18 cellular contexts compared by ENCODE assay signal in the genomic region with DNA sequence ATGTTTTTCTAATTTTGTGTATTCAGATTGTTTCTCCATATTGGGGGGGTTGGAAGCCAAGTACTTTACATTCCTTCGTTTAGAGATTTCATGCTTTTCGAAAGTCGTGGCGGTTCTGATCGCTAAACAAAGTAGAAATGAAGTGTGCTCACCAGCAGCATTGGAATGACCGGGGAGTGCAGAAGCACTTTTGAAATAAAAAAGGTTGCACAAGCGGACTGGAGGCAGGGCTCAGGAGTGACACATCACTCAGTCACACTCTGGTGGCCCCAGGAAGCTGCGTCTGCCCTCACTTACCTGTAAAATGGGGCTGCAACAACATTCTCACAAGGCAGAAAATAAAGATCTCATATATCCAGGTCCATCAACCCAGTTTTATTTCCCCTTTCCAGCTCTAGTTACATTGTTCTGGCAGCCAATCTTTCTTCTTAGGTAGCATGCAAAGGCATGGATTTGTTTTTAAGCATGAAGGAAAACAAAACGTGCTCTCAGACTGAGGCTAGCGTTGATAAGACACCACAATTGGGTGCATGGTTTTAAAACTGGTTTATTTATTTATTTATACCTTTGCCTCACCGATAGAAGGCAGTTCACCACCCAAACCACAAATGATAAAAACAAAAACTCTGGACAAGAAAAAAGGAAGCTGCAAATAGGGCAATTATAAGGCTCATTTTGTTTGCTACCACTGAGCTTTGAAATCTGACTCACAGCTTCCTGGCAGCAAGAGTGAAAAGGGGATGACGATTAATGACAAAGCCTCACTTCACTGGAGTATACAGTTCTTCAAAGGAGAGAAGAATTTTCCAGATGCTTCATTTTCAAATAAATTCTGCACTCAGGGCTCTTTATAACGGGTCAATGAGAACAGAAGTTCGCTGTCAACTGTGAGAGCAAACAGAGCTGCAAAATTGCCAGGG.
DNase-seq lines count a peak whose midpoint lies in the region; ATAC-seq, FAIRE-seq and TF ChIP-seq lines count a peak whose summit lies in the region.
"Had no signal": no experiment of that assay in that cellular context is flagged by ENCODE, and none has a peak within 500 bp of the region (broad histone marks: within the 10 kb centered on the region; RNA-seq: fewer than 3 reads in every experiment).

No MANE protein-coding gene starts in this region.

- no peak for TF ChIP-seq RAD21 in HepG2 (CRISPR knock-in tag; IDR thresholded peaks at IDR 0.05)

- H3K27ac ChIP-seq in astrocyte (ENCODE audit: low read depth, low read length) (no peak overlapping the region), HepG2 (ENCODE audit: extremely low read length, insufficient read depth, low read length) (no peak overlapping the region)
- H3K27ac ChIP-seq: A549 had no signal

- CTCF ChIA-PET in HepG2 (lab: Yijun Ruan, JAX; ENCODE audit: low intra/inter-chr PET ratio, low total read pairs) = no interaction called here

- H3K9me3 ChIP-seq in astrocyte (ENCODE audit: insufficient read depth, low read depth, low read length) = no peaks in the 10 kb centered on the region
- no peaks in the 10 kb centered on the region for H3K9me3 ChIP-seq in HepG2 (ENCODE audit: low read length)
- H3K9me3 ChIP-seq: A549 had no signal

- BruUV-seq in HepG2 (replicated peaks; lab: Mats Ljungman, UMichigan) = no TSS peak

- in situ Hi-C loops in HepG2 (cut with HindIII; ENCODE audit: extremely low pct_ligation_motif_present, low pct_unique_long_range_greater_than_20kb) = no loop called here

- H3K27ac Mint-ChIP-seq in astrocyte (ENCODE audit: unreplicated experiment) = no peak overlapping the region
- H3K27ac Mint-ChIP-seq: activated CD4-positive, alpha-beta memory T cell treated with anti-CD3 and anti-CD28 coated beads, Interleukin-2, amount 10 ng/mL, durations not matched to agents 7 days and 5 days; CD8-positive, alpha-beta memory T cell; natural killer cell treated with Interleukin-12 subunit alpha and Interleukin-12 subunit beta and Interleukin-15 and Interleukin-18, amount 100 ng/mL, for 72 hours had no signal

- no peaks in the 10 kb centered on the region for H3K36me3 Mint-ChIP-seq in astrocyte (ENCODE audit: low read depth, unreplicated experiment)
- H3K36me3 Mint-ChIP-seq: natural killer cell treated with Interleukin-12 subunit alpha and Interleukin-12 subunit beta and Interleukin-15 and Interleukin-18, amount 100 ng/mL, for 72 hours had no signal

- no peak for TF ChIP-seq EP300 in HepG2 (IDR thresholded peaks at IDR 0.05; ENCODE audit: low read depth in 2 of 2, low read length in 2 of 2)
- TF ChIP-seq EP300 in HepG2 (CRISPR knock-in tag; IDR thresholded peaks at IDR 0.05; ENCODE audit: borderline replicate concordance) = no peak

- TF ChIP-seq CTCF in astrocyte (IDR thresholded peaks at IDR 0.05; ENCODE audit: insufficient read depth, low read depth, low read length) (no peak), HepG2 (CRISPR knock-in tag; IDR thresholded peaks at IDR 0.05) (no peak)

- intact Hi-C loops in HepG2 (cut with micrococcal nuclease; ENCODE audit: unreplicated experiment) = no loop called here

- DNase-seq in COLO829 (ENCODE audit: low spot score) = peak; percentile 85
- peak; percentile 51 for DNase-seq in M059J (ENCODE audit: low read depth)
- DNase-seq in astrocyte (ENCODE audit: low read depth) = peak; percentile 47
- DNase-seq in HepG2 (ENCODE audit: low spot score) = no peak
- DNase-seq in NCI-H524 treated with DMSO at 0.1 percent for 48 hours (lab: John Stamatoyannopoulos, UW) = no peak
- no peak for DNase-seq in NCI-H1694 (lab: John Stamatoyannopoulos, UW)
- DNase-seq in HuH-7.5 (ENCODE audit: low spot score) = no peak
- DNase-seq: activated CD4-positive, alpha-beta memory T cell treated with anti-CD3 and anti-CD28 coated beads, Interleukin-2, amount 10 ng/mL, durations not matched to agents 7 days and 5 days; CD8-positive, alpha-beta memory T cell; effector CD8-positive, alpha-beta T cell; HCEC 1CT; left colon; NCI-H1436; NCI-H510A; T-helper 9 cell had no signal

- H3K27me3 Mint-ChIP-seq in astrocyte (ENCODE audit: low read depth, unreplicated experiment) = peaks cover 7% of the 10 kb centered on the region

- no peak for FAIRE-seq in astrocyte (lab: Jason Lieb, UNC)
- no peak for FAIRE-seq in HepG2 (lab: Jason Lieb, UNC)
- FAIRE-seq: A549 had no signal

- H4K20me1 ChIP-seq in astrocyte (ENCODE audit: insufficient read depth, low read length) (no peaks in the 10 kb centered on the region), HepG2 (ENCODE audit: insufficient read depth, low read length) (no peaks in the 10 kb centered on the region)

- WGBS in HepG2 (ENCODE audit: low lambda C conversion rate) = 21% methylated on average over 14 of the region's 14 CpGs

- TF ChIP-seq POLR2A in HepG2 (IDR thresholded peaks at IDR 0.05; ENCODE audit: insufficient read depth in 1 of 2, low read depth in 2 of 2, low read length in 2 of 2) = no peak

- H3K4me1 Mint-ChIP-seq in astrocyte (ENCODE audit: low read depth, unreplicated experiment) = peaks cover 22% of the 10 kb centered on the region
- H3K4me1 Mint-ChIP-seq: activated CD4-positive, alpha-beta memory T cell treated with anti-CD3 and anti-CD28 coated beads, Interleukin-2, amount 10 ng/mL, durations not matched to agents 7 days and 5 days had no signal

- ATAC-seq in HepG2 (no peak), GM21381 (IDR thresholded peaks at IDR 0.05; ENCODE audit: unreplicated experiment) (no peak)
- ATAC-seq: A549; left colon; natural killer cell treated with Interleukin-12 subunit alpha and Interleukin-12 subunit beta and Interleukin-15 and Interleukin-18, amount 100 ng/mL, for 72 hours had no signal

- H3K4me2 ChIP-seq in astrocyte (ENCODE audit: low read length) = peak overlapping the region; percentile 72
- no peak overlapping the region for H3K4me2 ChIP-seq in HepG2 (ENCODE audit: low read depth, low read length)
- H3K4me2 ChIP-seq: A549 had no signal

- peak overlapping the region; percentile 68 for H3K4me3 Mint-ChIP-seq in astrocyte (ENCODE audit: unreplicated experiment)
- H3K4me3 Mint-ChIP-seq: activated CD4-positive, alpha-beta memory T cell treated with anti-CD3 and anti-CD28 coated beads, Interleukin-2, amount 10 ng/mL, durations not matched to agents 7 days and 5 days; CD8-positive, alpha-beta memory T cell; natural killer cell treated with Interleukin-12 subunit alpha and Interleukin-12 subunit beta and Interleukin-15 and Interleukin-18, amount 100 ng/mL, for 72 hours had no signal

- no peak overlapping the region for H3K9ac ChIP-seq in astrocyte (ENCODE audit: low read length)
- H3K9ac ChIP-seq in HepG2 (ENCODE audit: insufficient read depth, low read depth, low read length) = no peak overlapping the region

- H3K36me3 ChIP-seq in astrocyte (ENCODE audit: insufficient read depth, low read length) (no peaks in the 10 kb centered on the region), HepG2 (replicated peaks in 1 of 2; ENCODE audit: control insufficient read depth in 1 of 2, insufficient read depth in 2 of 2, low read length in 2 of 2) (no peaks in the 10 kb centered on the region)

- POLR2A ChIA-PET in HepG2 (lab: Yijun Ruan, JAX) = no interaction called here

- H3K4me1 ChIP-seq in astrocyte (ENCODE audit: insufficient read depth, low read length) (peaks cover 7% of the 10 kb centered on the region), HepG2 (ENCODE audit: insufficient read depth, low read length) (no peaks in the 10 kb centered on the region)
- H3K4me1 ChIP-seq: A549 had no signal

- H3K79me2 ChIP-seq in astrocyte (ENCODE audit: insufficient read depth, low read length) (no peaks in the 10 kb centered on the region), HepG2 (ENCODE audit: insufficient read depth, low read length) (no peaks in the 10 kb centered on the region)

- H3K4me3 ChIP-seq in astrocyte (ENCODE audit: insufficient read depth, low read depth, low read length) (no peak overlapping the region), HepG2 (replicated peaks in 1 of 3; ENCODE audit: insufficient read depth in 1 of 3, low read depth in 2 of 3, low read length in 3 of 3) (no peak overlapping the region)
- H3K4me3 ChIP-seq: A549 had no signal

- H3K9me3 Mint-ChIP-seq in astrocyte (ENCODE audit: unreplicated experiment) = peaks cover 2% of the 10 kb centered on the region
- H3K9me3 Mint-ChIP-seq: activated CD4-positive, alpha-beta memory T cell treated with anti-CD3 and anti-CD28 coated beads, Interleukin-2, amount 10 ng/mL, durations not matched to agents 7 days and 5 days; natural killer cell treated with Interleukin-12 subunit alpha and Interleukin-12 subunit beta and Interleukin-15 and Interleukin-18, amount 100 ng/mL, for 72 hours had no signal

- H3K27me3 ChIP-seq in astrocyte (ENCODE audit: insufficient read depth, low read length) (no peaks in the 10 kb centered on the region), HepG2 (ENCODE audit: control insufficient read depth in 1 of 2, insufficient read depth in 2 of 2, low read length in 2 of 2) (peaks cover 7 to 68% of the 10 kb centered on the region in 2 experiments; a peak in 4 of 5 replicates)

- H2AFZ ChIP-seq in astrocyte (ENCODE audit: low read depth, low read length) (peak overlapping the region; percentile 43), HepG2 (ENCODE audit: low read length) (no peak overlapping the region)

TF ChIP-seq in HepG2, 621 proteins besides CTCF, POLR2A, EP300 and RAD21:
- no peak for TF ChIP-seq JUND (CRISPR knock-in tag; IDR thresholded peaks at IDR 0.05)
- TF ChIP-seq, protein P1, sequence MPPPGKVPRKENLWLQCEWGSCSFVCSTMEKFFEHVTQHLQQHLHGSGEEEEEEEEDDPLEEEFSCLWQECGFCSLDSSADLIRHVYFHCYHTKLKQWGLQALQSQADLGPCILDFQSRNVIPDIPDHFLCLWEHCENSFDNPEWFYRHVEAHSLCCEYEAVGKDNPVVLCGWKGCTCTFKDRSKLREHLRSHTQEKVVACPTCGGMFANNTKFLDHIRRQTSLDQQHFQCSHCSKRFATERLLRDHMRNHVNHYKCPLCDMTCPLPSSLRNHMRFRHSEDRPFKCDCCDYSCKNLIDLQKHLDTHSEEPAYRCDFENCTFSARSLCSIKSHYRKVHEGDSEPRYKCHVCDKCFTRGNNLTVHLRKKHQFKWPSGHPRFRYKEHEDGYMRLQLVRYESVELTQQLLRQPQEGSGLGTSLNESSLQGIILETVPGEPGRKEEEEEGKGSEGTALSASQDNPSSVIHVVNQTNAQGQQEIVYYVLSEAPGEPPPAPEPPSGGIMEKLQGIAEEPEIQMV (CRISPR knock-in tag; IDR thresholded peaks at IDR 0.05; ENCODE audit: low read depth) = no peak
- peak; percentile 16; the same call in 1 of the 2 replicates for TF ChIP-seq CEBPB (IDR thresholded peaks at IDR 0.05; ENCODE audit: borderline replicate concordance, low read depth, low read length)

Comparison
In these comparisons a context has a peak if more than half of its experiments do, and no peak if none do; other contexts are left out.
1. DNase-seq: peak in COLO829 (single experiment), M059J (single experiment) and astrocyte (single experiment); none in HepG2 (single experiment), NCI-H524 treated with DMSO at 0.1 percent for 48 hours (single experiment), NCI-H1694 (single experiment) and HuH-7.5 (single experiment).